Comparison of ENCODE assay signal across 34 cellular contexts in genomic region chr13:25429466-25429865, GRCh38.
"Had no signal": no experiment of that assay in that cellular context is flagged by ENCODE, and none has a peak within 500 bp of the region (broad histone marks: within the 10 kb centered on the region; RNA-seq: fewer than 3 reads in every experiment).

No MANE protein-coding gene starts in this region.

- H3K4me3 Mint-ChIP-seq: activated CD4-positive, alpha-beta memory T cell treated with anti-CD3 and anti-CD28 coated beads, Interleukin-2, amount 10 ng/mL, durations not matched to agents 7 days and 5 days; activated CD4-positive, alpha-beta T cell treated with anti-CD3 and anti-CD28 coated beads, Interleukin-2, amount 10 ng/mL, durations not matched to agents 24 days and 14 days; activated naive CD4-positive, alpha-beta T cell treated with anti-CD3 and anti-CD28 coated beads, Interleukin-2, amount 10 ng/mL, durations not matched to agents 7 days and 5 days; activated naive CD8-positive, alpha-beta T cell treated with anti-CD3 and anti-CD28 coated beads, Interleukin-2, amount 10 ng/mL, durations not matched to agents 7 days and 5 days; activated T-cell treated with anti-CD3 and anti-CD28 coated beads, Interleukin-2, amount 50 U/mL, for 24 hours; effector memory CD8-positive, alpha-beta T cell; immature natural killer cell; nephron progenitor cell; stimulated activated naive B cell treated with anti-CD40 and anti-IgM and Interleukin-4, amounts not matched to agents 10 μg/mL and 1 μg/mL and 100 μg/mL, for 72 hours had no signal

- H3K4me1 Mint-ChIP-seq: activated CD4-positive, alpha-beta memory T cell treated with anti-CD3 and anti-CD28 coated beads, Interleukin-2, amount 10 ng/mL, durations not matched to agents 7 days and 5 days; activated CD4-positive, alpha-beta T cell treated with anti-CD3 and anti-CD28 coated beads, Interleukin-2, amount 10 ng/mL, durations not matched to agents 24 days and 14 days; activated naive CD4-positive, alpha-beta T cell treated with anti-CD3 and anti-CD28 coated beads, Interleukin-2, amount 10 ng/mL, durations not matched to agents 7 days and 5 days; activated naive CD8-positive, alpha-beta T cell treated with anti-CD3 and anti-CD28 coated beads, Interleukin-2, amount 10 ng/mL, durations not matched to agents 7 days and 5 days; immature natural killer cell; stimulated activated naive B cell treated with anti-CD40 and anti-IgM and Interleukin-4, amounts not matched to agents 10 μg/mL and 1 μg/mL and 100 μg/mL, for 72 hours had no signal

- H3K4me3 ChIP-seq: ascending aorta, gastroesophageal sphincter, heart left ventricle, left lung, lower lobe of right lung, mucosa of descending colon, psoas muscle, right atrium auricular region, smooth muscle cell, stomach, thyroid gland, upper lobe of right lung had no signal

- H3K27me3 Mint-ChIP-seq: activated CD4-positive, alpha-beta memory T cell treated with anti-CD3 and anti-CD28 coated beads, Interleukin-2, amount 10 ng/mL, durations not matched to agents 7 days and 5 days; activated naive CD8-positive, alpha-beta T cell treated with anti-CD3 and anti-CD28 coated beads, Interleukin-2, amount 10 ng/mL, durations not matched to agents 7 days and 5 days; stimulated activated naive B cell treated with anti-CD40 and anti-IgM and Interleukin-4, amounts not matched to agents 10 μg/mL and 1 μg/mL and 100 μg/mL, for 72 hours had no signal

- H3K36me3 Mint-ChIP-seq: activated naive CD4-positive, alpha-beta T cell treated with anti-CD3 and anti-CD28 coated beads, Interleukin-2, amount 10 ng/mL, durations not matched to agents 7 days and 5 days; activated naive CD8-positive, alpha-beta T cell treated with anti-CD3 and anti-CD28 coated beads, Interleukin-2, amount 10 ng/mL, durations not matched to agents 7 days and 5 days; immature natural killer cell; stimulated activated naive B cell treated with anti-CD40 and anti-IgM and Interleukin-4, amounts not matched to agents 10 μg/mL and 1 μg/mL and 100 μg/mL, for 72 hours had no signal

- H3K36me3 ChIP-seq: ascending aorta, gastroesophageal sphincter, heart left ventricle, left lung, lower lobe of right lung, neutrophil, right atrium auricular region, stomach, thyroid gland, upper lobe of right lung, WERI-Rb-1 had no signal

- DNase-seq: activated CD4-positive, alpha-beta memory T cell treated with anti-CD3 and anti-CD28 coated beads, Interleukin-2, amount 10 ng/mL, durations not matched to agents 7 days and 5 days; activated CD4-positive, alpha-beta T cell treated with anti-CD3 and anti-CD28 coated beads, Interleukin-2, amount 10 ng/mL, durations not matched to agents 24 days and 14 days; activated CD4-positive, CD25-positive, alpha-beta regulatory T cell treated with anti-CD3 and anti-CD28 coated beads, Interleukin-2, amount 50 U/mL, for 72 hours; activated CD8-positive, alpha-beta memory T cell treated with anti-CD3 and anti-CD28 coated beads, Interleukin-2, amount 50 U/mL, for 48 hours; activated gamma-delta T cell; activated naive CD4-positive, alpha-beta T cell treated with anti-CD3 and anti-CD28 coated beads, Interleukin-2, amount 10 ng/mL, durations not matched to agents 7 days and 5 days; activated naive CD8-positive, alpha-beta T cell treated with anti-CD3 and anti-CD28 coated beads, Interleukin-2, amount 10 ng/mL, durations not matched to agents 7 days and 5 days; activated T-cell treated with anti-CD3 and anti-CD28 coated beads, Interleukin-2, amount 50 U/mL, for 24 hours; cortex of kidney; effector memory CD8-positive, alpha-beta T cell; heart left ventricle; hypothalamus; immature natural killer cell; kidney; left lung; lower lobe of right lung; mesendoderm; mucosa of descending colon; nephron progenitor cell; psoas muscle; stimulated activated CD4-positive, alpha-beta T cell treated with anti-CD3 and anti-CD28 coated beads, Interleukin-1b, Interleukin-23, amount 100 ng/mL, for 48 hours; stimulated activated CD4-positive, alpha-beta T cell treated with anti-CD3 and anti-CD28 coated beads, Interleukin-4, amount 100 ng/mL, for 4 hours; stimulated activated CD8-positive, alpha-beta memory T cell treated with anti-CD3 and anti-CD28 coated beads, Interleukin-4, amount 100 ng/mL, for 48 hours; stimulated activated naive B cell treated with anti-CD40 and anti-IgM and Interleukin-4, amounts not matched to agents 10 μg/mL and 1 μg/mL and 100 μg/mL, for 72 hours; stomach; T-helper 1 cell; thyroid gland; upper lobe of right lung; WERI-Rb-1 had no signal

- ATAC-seq: effector memory CD8-positive, alpha-beta T cell; gastroesophageal sphincter; heart left ventricle; left lung; lower lobe of right lung; mucosa of descending colon; psoas muscle; stimulated activated naive B cell treated with anti-CD40 and anti-IgM and Interleukin-4, amounts not matched to agents 10 μg/mL and 1 μg/mL and 100 μg/mL, for 72 hours; upper lobe of right lung had no signal

- H3K27me3 ChIP-seq: ascending aorta, gastroesophageal sphincter, left lung, neutrophil, right atrium auricular region, thyroid gland, upper lobe of right lung had no signal

- H3K27ac Mint-ChIP-seq: activated CD4-positive, alpha-beta memory T cell treated with anti-CD3 and anti-CD28 coated beads, Interleukin-2, amount 10 ng/mL, durations not matched to agents 7 days and 5 days; activated CD4-positive, alpha-beta T cell treated with anti-CD3 and anti-CD28 coated beads, Interleukin-2, amount 10 ng/mL, durations not matched to agents 24 days and 14 days; activated naive CD4-positive, alpha-beta T cell treated with anti-CD3 and anti-CD28 coated beads, Interleukin-2, amount 10 ng/mL, durations not matched to agents 7 days and 5 days; activated naive CD8-positive, alpha-beta T cell treated with anti-CD3 and anti-CD28 coated beads, Interleukin-2, amount 10 ng/mL, durations not matched to agents 7 days and 5 days; activated T-cell treated with anti-CD3 and anti-CD28 coated beads, Interleukin-2, amount 50 U/mL, for 24 hours; effector memory CD8-positive, alpha-beta T cell; immature natural killer cell; stimulated activated naive B cell treated with anti-CD40 and anti-IgM and Interleukin-4, amounts not matched to agents 10 μg/mL and 1 μg/mL and 100 μg/mL, for 72 hours had no signal

- H3K9me3 Mint-ChIP-seq: activated CD4-positive, alpha-beta memory T cell treated with anti-CD3 and anti-CD28 coated beads, Interleukin-2, amount 10 ng/mL, durations not matched to agents 7 days and 5 days; activated CD4-positive, alpha-beta T cell treated with anti-CD3 and anti-CD28 coated beads, Interleukin-2, amount 10 ng/mL, durations not matched to agents 24 days and 14 days; activated naive CD4-positive, alpha-beta T cell treated with anti-CD3 and anti-CD28 coated beads, Interleukin-2, amount 10 ng/mL, durations not matched to agents 7 days and 5 days; activated T-cell treated with anti-CD3 and anti-CD28 coated beads, Interleukin-2, amount 50 U/mL, for 24 hours; effector memory CD8-positive, alpha-beta T cell had no signal
